In genomic region chr12:32253154-32253795, GRCh38 we compare ENCODE assay signal across 28 cellular contexts.
DNase-seq lines count a peak whose midpoint lies in the region; ATAC-seq, FAIRE-seq and TF ChIP-seq lines count a peak whose summit lies in the region.
"Had no signal": no experiment of that assay in that cellular context is flagged by ENCODE, and none has a peak within 500 bp of the region (broad histone marks: within the 10 kb centered on the region; RNA-seq: fewer than 3 reads in every experiment).

No MANE protein-coding gene starts in this region.

- no peak overlapping the region for H2AFZ ChIP-seq in GM12878 (ENCODE audit: control insufficient read depth, low read depth, low read length)

- H4K20me1 ChIP-seq in GM12878 (ENCODE audit: control insufficient read depth, insufficient read depth), result no peaks in the 10 kb centered on the region

- peaks cover 13% of the 10 kb centered on the region for H3K4me1 ChIP-seq in GM12878 (ENCODE audit: control insufficient read depth, insufficient read depth, low read length)
- H3K4me1 ChIP-seq: ascending aorta, gastroesophageal sphincter, psoas muscle had no signal

- intact Hi-C loops in GM12878 (cut with micrococcal nuclease; ENCODE audit: unreplicated experiment), result loop anchor here (2.0 to 5.0 kb wide), 2 partner anchors 20 to 116 kb away; no protein-coding TSS in a partner anchor

- no peaks in the 10 kb centered on the region for H3K27me3 Mint-ChIP-seq in IgD-negative memory B cell
- H3K27me3 Mint-ChIP-seq: activated CD4-positive, alpha-beta memory T cell treated with anti-CD3 and anti-CD28 coated beads, Interleukin-2, amount 10 ng/mL, durations not matched to agents 7 days and 5 days; dendritic cell treated with granulocyte-macrophage colony-stimulating factor and Interleukin-4, amounts not matched to agents 40 ng/mL and 50 ng/mL, for 4 days; naive thymus-derived CD4-positive, alpha-beta T cell; stimulated activated naive CD8-positive, alpha-beta T cell treated with anti-CD3 and anti-CD28 coated beads, Interleukin-15, Interleukin-2, amounts not matched to agents 100 ng/mL and 50 ng/mL, for 24 hours had no signal

- H3K4me3 ChIP-seq in GM12865 (ENCODE audit: low read depth, low read length) (peak overlapping the region; percentile 46; the same call in 1 of the 2 replicates), GM12878 (no peak overlapping the region)
- H3K4me3 ChIP-seq: ascending aorta, gastroesophageal sphincter, HAP-1, psoas muscle, vagina had no signal

- peak; percentile 21 for DNase-seq in GM12865 (ENCODE audit: low read depth)
- DNase-seq in GM12878 (ENCODE audit: low read depth, low spot score), result no peak
- DNase-seq in kidney glomerular epithelial cell (lab: John Stamatoyannopoulos, UW), result peak; percentile 19
- no peak for DNase-seq in omental fat pad (ENCODE audit: low spot score)
- DNase-seq in T-helper 1 cell, result no peak
- DNase-seq: activated CD4-positive, alpha-beta memory T cell treated with anti-CD3 and anti-CD28 coated beads, Interleukin-2, amount 10 ng/mL, durations not matched to agents 7 days and 5 days; central memory CD4-positive, alpha-beta T cell; endodermal cell; esophagus squamous epithelium; midbrain; naive thymus-derived CD4-positive, alpha-beta T cell; NCI-H1092; NCI-H187; NCI-H2171; NK-92 treated with Interleukin-12 subunit alpha and Interleukin-12 subunit beta, amount 100 ng/mL, for 24 hours; psoas muscle; SHP77 treated with DMSO at 0.1 percent for 48 hours had no signal

- POLR2A ChIA-PET in GM12878 (lab: Charles Lee), result interaction anchor here (0.6 to 2.1 kb wide), 6 partner anchors 9 to 400 kb away, joined by 3 to 15 read pairs (median 4); no protein-coding TSS in a partner anchor

- RAD21 ChIA-PET in GM12878 (lab: Charles Lee; ENCODE audit: unreplicated experiment), result interaction anchor here (0.9 to 2.6 kb wide), 10 partner anchors 8 to 569 kb away, joined by 3 to 16 read pairs (median 4); no protein-coding TSS in a partner anchor

- peaks cover 7% of the 10 kb centered on the region; the same call in 2 of the 3 replicates for H3K9me3 ChIP-seq in GM12878 (replicated peaks; ENCODE audit: control insufficient read depth, insufficient read depth, low read length)
- H3K9me3 ChIP-seq: ascending aorta, esophagus squamous epithelium, gastroesophageal sphincter, psoas muscle, vagina had no signal

- peak overlapping the region; percentile 93 for H3K4me2 ChIP-seq in GM12878 (ENCODE audit: control insufficient read depth, insufficient read depth)

- TF ChIP-seq POLR2A in GM12878 (IDR thresholded peaks at IDR 0.05; ENCODE audit: low read depth, low read length), result no peak

- peak overlapping the region; percentile 70 for H3K9ac ChIP-seq in GM12878 (ENCODE audit: control insufficient read depth, insufficient read depth, low read length)

- H3K4me1 Mint-ChIP-seq in IgD-negative memory B cell, result peaks cover 11 to 20% (median 18%) of the 10 kb centered on the region in 3 donors

- CTCF ChIA-PET in GM12878 (lab: Yijun Ruan, JAX), result interaction anchor here (0.8 to 2.1 kb wide), 9 partner anchors 9 to 850 kb away, joined by 3 to 12 read pairs (median 4); no protein-coding TSS in a partner anchor

- in situ Hi-C loops in GM12878 (cut with MboI), result no loop called here

- SMC1A ChIA-PET in GM12878 (lab: Charles Lee; ENCODE audit: uncharacterized antibody, unreplicated experiment), result interaction anchor here (0.6 to 2.2 kb wide), 16 partner anchors 10 to 857 kb away, joined by 3 to 15 read pairs (median 4); no protein-coding TSS in a partner anchor

- WGBS in GM12878 (ENCODE audit: insufficient coverage, insufficient replicate concordance, low lambda C conversion rate, missing lambda C conversion rate), result 0% methylated on average over 3 of the region's 3 CpGs

- TF ChIP-seq RAD21 in GM12878 (IDR thresholded peaks at IDR 0.05; ENCODE audit: insufficient read depth, low read depth, low read length), result no peak

- H3K36me3 Mint-ChIP-seq in IgD-negative memory B cell, result peaks cover 4% of the 10 kb centered on the region

- ATAC-seq in GM12878 (peak; percentile 3; the same call in 1 of the 3 replicates), omental fat pad (ENCODE audit: low FRiP score) (no peak), SK-N-SH treated with all-trans-retinoic acid at 6 μM for 48 hours (no peak), HG03039 (IDR thresholded peaks at IDR 0.05; ENCODE audit: unreplicated experiment) (no peak)
- ATAC-seq: gastroesophageal sphincter; naive thymus-derived CD4-positive, alpha-beta T cell; psoas muscle had no signal

- peak overlapping the region in 2 of 3 donors; percentile 36 to 96 for H3K27ac Mint-ChIP-seq in IgD-negative memory B cell
- H3K27ac Mint-ChIP-seq: activated naive CD4-positive, alpha-beta T cell treated with anti-CD3 and anti-CD28 coated beads, Interleukin-2, amount 50 U/mL, for 72 hours; dendritic cell treated with granulocyte-macrophage colony-stimulating factor and Interleukin-4, amounts not matched to agents 40 ng/mL and 50 ng/mL, for 4 days; endodermal cell; stimulated activated naive CD8-positive, alpha-beta T cell treated with anti-CD3 and anti-CD28 coated beads, Interleukin-15, Interleukin-2, amounts not matched to agents 100 ng/mL and 50 ng/mL, for 24 hours had no signal

- no peaks in the 10 kb centered on the region for H3K27me3 ChIP-seq in GM12878 (replicated peaks in 1 of 2; ENCODE audit: control insufficient read depth in 2 of 2, insufficient read depth in 2 of 2, low read length in 1 of 2)
- H3K27me3 ChIP-seq: ascending aorta, esophagus squamous epithelium, gastroesophageal sphincter, vagina had no signal

- TF ChIP-seq CTCF in GM12865 (IDR thresholded peaks at IDR 0.05; ENCODE audit: insufficient read depth, low read depth, low read length, missing control alignments) (no peak), GM12878 (IDR thresholded peaks at IDR 0.05 in 2 of 3, conservative IDR thresholded peaks at IDR 0.05 in 1 of 3; ENCODE audit: control insufficient read depth in 2 of 3, extremely low read depth in 1 of 3, insufficient read depth in 1 of 3, low read depth in 3 of 3, low read length in 3 of 3) (no peak), omental fat pad (IDR thresholded peaks at IDR 0.05) (no peak)

- BruUV-seq in GM12878 (replicated peaks; lab: Mats Ljungman, UMichigan), result no TSS peak

- H3K4me3 Mint-ChIP-seq in IgD-negative memory B cell, result peak overlapping the region in 2 of 4 donors; percentile 19 to 28
- H3K4me3 Mint-ChIP-seq: activated CD4-positive, alpha-beta memory T cell treated with anti-CD3 and anti-CD28 coated beads, Interleukin-2, amount 10 ng/mL, durations not matched to agents 7 days and 5 days; dendritic cell treated with granulocyte-macrophage colony-stimulating factor and Interleukin-4, amounts not matched to agents 40 ng/mL and 50 ng/mL, for 4 days; endodermal cell; naive thymus-derived CD4-positive, alpha-beta T cell; stimulated activated naive CD8-positive, alpha-beta T cell treated with anti-CD3 and anti-CD28 coated beads, Interleukin-15, Interleukin-2, amounts not matched to agents 100 ng/mL and 50 ng/mL, for 24 hours had no signal

- no peak for TF ChIP-seq EP300 in GM12878 (IDR thresholded peaks at IDR 0.05; ENCODE audit: borderline replicate concordance in 1 of 2, control insufficient read depth in 1 of 2, low read depth in 2 of 2, low read length in 2 of 2)

- FAIRE-seq in GM12878 (lab: Jason Lieb, UNC), result no peak

- H3K79me2 ChIP-seq in GM12878 (ENCODE audit: control insufficient read depth, insufficient read depth, low read length), result no peaks in the 10 kb centered on the region

- H3K27ac ChIP-seq in GM12878 (ENCODE audit: control insufficient read depth, insufficient read depth), result peak overlapping the region; percentile 93
- H3K27ac ChIP-seq: ascending aorta, esophagus squamous epithelium, gastroesophageal sphincter, HL-60, psoas muscle, vagina had no signal

- peaks cover 2 to 3% (median 2%) of the 10 kb centered on the region in 3 donors for H3K9me3 Mint-ChIP-seq in IgD-negative memory B cell

- 0 out of 4 replicates have a peak, but pooled peaks cover 0 to 2% of the 10 kb centered on the region in 2 experiments for H3K36me3 ChIP-seq in GM12878 (ENCODE audit: control insufficient read depth in 2 of 2, insufficient read depth in 2 of 2, low read length in 1 of 2)
- H3K36me3 ChIP-seq: ascending aorta, esophagus squamous epithelium, gastroesophageal sphincter, HAP-1, vagina had no signal

TF ChIP-seq in GM12878, 131 proteins besides CTCF, POLR2A, EP300 and RAD21 (continues in another document):
- TF ChIP-seq SKIL (IDR thresholded peaks at IDR 0.05; ENCODE audit: low read depth, poor library complexity, severe bottlenecking) (no peak), CHD1 (IDR thresholded peaks at IDR 0.05; ENCODE audit: low read depth, low read length) (no peak)

TF ChIP-seq in SK-N-SH treated with all-trans-retinoic acid at 6 μM for 48 hours, 23 proteins besides CTCF, POLR2A, EP300 and RAD21:
- TF ChIP-seq RARB (CRISPR knock-in tag; IDR thresholded peaks at IDR 0.05) (no peak), TSHZ2 (CRISPR knock-in tag; IDR thresholded peaks at IDR 0.05) (no peak)

Comparison
In these comparisons a context has a peak if more than half of its experiments do, and no peak if none do; other contexts are left out.
1. DNase-seq: peak in GM12865 (single experiment) and kidney glomerular epithelial cell (single experiment); none in GM12878 (single experiment), omental fat pad (single experiment) and T-helper 1 cell (0 of 5).